In genomic region chr4:102431608-102431961, GRCh38 we compare ENCODE assay signal across 8 cellular contexts.
DNase-seq lines count a peak whose midpoint lies in the region; ATAC-seq and TF ChIP-seq lines count a peak whose summit lies in the region.

No MANE protein-coding gene starts in this region.

- H3K9me3 Mint-ChIP-seq in activated naive CD4-positive, alpha-beta T cell treated with anti-CD3 and anti-CD28 coated beads, Interleukin-2, amount 10 ng/mL, durations not matched to agents 7 days and 5 days: no peaks in the 10 kb centered on the region
- no peaks in the 10 kb centered on the region for H3K9me3 Mint-ChIP-seq in activated naive CD4-positive, alpha-beta T cell treated with anti-CD3 and anti-CD28 coated beads, Interleukin-2, amount 50 U/mL, for 72 hours

- peaks cover 7% of the 10 kb centered on the region for H3K27me3 Mint-ChIP-seq in activated naive CD4-positive, alpha-beta T cell treated with anti-CD3 and anti-CD28 coated beads, Interleukin-2, amount 10 ng/mL, durations not matched to agents 7 days and 5 days

- peak overlapping the region; percentile 66 to 87 for H3K4me3 ChIP-seq in ascending aorta
- peak overlapping the region; percentile 60 for H3K4me3 ChIP-seq in lower lobe of right lung
- H3K4me3 ChIP-seq in transverse colon: peak overlapping the region in 3 of 4 donors; percentile 44 to 86 (median 50)

- H3K9me3 ChIP-seq in ascending aorta: no peaks in the 10 kb centered on the region
- H3K9me3 ChIP-seq in lower lobe of right lung: no peaks in the 10 kb centered on the region
- H3K9me3 ChIP-seq in transverse colon: no peaks in the 10 kb centered on the region

- no peaks in the 10 kb centered on the region for H3K27me3 ChIP-seq in ascending aorta
- H3K27me3 ChIP-seq in lower lobe of right lung (ENCODE audit: low read depth): no peaks in the 10 kb centered on the region
- H3K27me3 ChIP-seq in transverse colon: no peaks in the 10 kb centered on the region

- H3K27ac ChIP-seq in ascending aorta: peak overlapping the region in 1 of 2 donors; percentile 70
- H3K27ac ChIP-seq in lower lobe of right lung: peak overlapping the region; percentile 61
- H3K27ac ChIP-seq in transverse colon: peak overlapping the region in 3 of 4 donors; percentile 72 to 81 (median 79)

- ATAC-seq in activated naive CD4-positive, alpha-beta T cell treated with anti-CD3 and anti-CD28 coated beads, Interleukin-2, amount 50 U/mL, for 72 hours: no peak
- no peak for ATAC-seq in lower lobe of right lung
- ATAC-seq in HG02938 (IDR thresholded peaks at IDR 0.05; ENCODE audit: unreplicated experiment): no peak
- no peak for ATAC-seq in GM21619 (IDR thresholded peaks at IDR 0.05; ENCODE audit: unreplicated experiment)
- ATAC-seq in HG03520 (IDR thresholded peaks at IDR 0.05; ENCODE audit: unreplicated experiment): no peak

- H3K36me3 Mint-ChIP-seq in activated naive CD4-positive, alpha-beta T cell treated with anti-CD3 and anti-CD28 coated beads, Interleukin-2, amount 10 ng/mL, durations not matched to agents 7 days and 5 days: peaks cover 7% of the 10 kb centered on the region
- H3K36me3 Mint-ChIP-seq in activated naive CD4-positive, alpha-beta T cell treated with anti-CD3 and anti-CD28 coated beads, Interleukin-2, amount 50 U/mL, for 72 hours: no peaks in the 10 kb centered on the region

- H3K4me1 ChIP-seq in ascending aorta: no peaks in the 10 kb centered on the region
- H3K4me1 ChIP-seq in lower lobe of right lung: peaks cover 9% of the 10 kb centered on the region
- peaks cover 0 to 10% (median 3%) of the 10 kb centered on the region in 4 donors for H3K4me1 ChIP-seq in transverse colon

- peaks cover 15% of the 10 kb centered on the region for H3K4me1 Mint-ChIP-seq in activated naive CD4-positive, alpha-beta T cell treated with anti-CD3 and anti-CD28 coated beads, Interleukin-2, amount 10 ng/mL, durations not matched to agents 7 days and 5 days

- intact Hi-C loops in ascending aorta (cut with DNase I) (loop anchor here (2.0 to 5.0 kb wide), 5 partner anchors 69 to 586 kb away; partner anchors contain the start of genes NFKB1, SLC39A8 and SLC9B1), lower lobe of right lung (cut with DNase I) (no loop called here), transverse colon (cut with DNase I; ENCODE audit: low total_unique reads) (no loop called here)

- CTCF ChIA-PET in activated naive CD4-positive, alpha-beta T cell treated with anti-CD3 and anti-CD28 coated beads, Interleukin-2, amount 10 ng/mL, durations not matched to agents 7 days and 5 days (lab: Charles Lee): interaction anchor here (0.6 to 3.3 kb wide), 11 partner anchors 15 to 664 kb away, joined by 3 to 36 read pairs (median 4); partner anchors contain the start of gene SLC39A8

- DNase-seq in activated naive CD4-positive, alpha-beta T cell treated with anti-CD3 and anti-CD28 coated beads, Interleukin-2, amount 10 ng/mL, durations not matched to agents 7 days and 5 days: no peak
- DNase-seq in activated naive CD4-positive, alpha-beta T cell treated with anti-CD3 and anti-CD28 coated beads, Interleukin-2, amount 50 U/mL, for 72 hours (ENCODE audit: low spot score in 2 of 2): no peak
- no peak for DNase-seq in ascending aorta (ENCODE audit: low spot score in 2 of 2)
- DNase-seq in lower lobe of right lung: no peak
- DNase-seq in transverse colon: no peak

- H3K27ac Mint-ChIP-seq in activated naive CD4-positive, alpha-beta T cell treated with anti-CD3 and anti-CD28 coated beads, Interleukin-2, amount 10 ng/mL, durations not matched to agents 7 days and 5 days: no peak overlapping the region
- no peak overlapping the region for H3K27ac Mint-ChIP-seq in activated naive CD4-positive, alpha-beta T cell treated with anti-CD3 and anti-CD28 coated beads, Interleukin-2, amount 50 U/mL, for 72 hours

- no peak for TF ChIP-seq EP300 in transverse colon (IDR thresholded peaks at IDR 0.05; ENCODE audit: low read depth)

- TF ChIP-seq CTCF in ascending aorta (IDR thresholded peaks at IDR 0.05) (no peak), lower lobe of right lung (IDR thresholded peaks at IDR 0.05) (no peak), transverse colon (IDR thresholded peaks at IDR 0.05) (no peak)

- peak overlapping the region; percentile 88 for H3K4me3 Mint-ChIP-seq in activated naive CD4-positive, alpha-beta T cell treated with anti-CD3 and anti-CD28 coated beads, Interleukin-2, amount 10 ng/mL, durations not matched to agents 7 days and 5 days

- no peak for TF ChIP-seq POLR2A in transverse colon (IDR thresholded peaks at IDR 0.05)

- H3K36me3 ChIP-seq in ascending aorta (no peaks in the 10 kb centered on the region), lower lobe of right lung (no peaks in the 10 kb centered on the region), transverse colon (no peaks in the 10 kb centered on the region)

- in situ Hi-C loops in transverse colon (cut with MboI; ENCODE audit: low pct_ligation_motif_present in 1 of 4, low pct_unique_long_range_greater_than_20kb in 1 of 4, low sequenced_read_pairs in 3 of 4): loop anchor here (5.0 to 25.0 kb wide), 7 partner anchors 84 to 593 kb away; partner anchors contain the start of gene SLC39A8 (in 2 of the 4)
